23 cellular contexts compared by ENCODE assay signal in genomic region chr2:53989210-53989862, GRCh38.
"Had no signal": no experiment of that assay in that cellular context is flagged by ENCODE, and none has a peak within 500 bp of the region (broad histone marks: within the 10 kb centered on the region; RNA-seq: fewer than 3 reads in every experiment).

No MANE protein-coding gene starts in this region.

- ATAC-seq: activated CD8-positive, alpha-beta T cell treated with anti-CD3 and anti-CD28 coated beads for 36 hours; activated naive CD8-positive, alpha-beta T cell treated with anti-CD3 and anti-CD28 coated beads, Interleukin-2, amount 50 U/mL, for 24 hours; activated T-cell treated with anti-CD3 and anti-CD28 coated beads, Interleukin-2, amount 50 U/mL, for 4 hours; activated T-helper 17 cell treated with anti-CD3 and anti-CD28 coated beads, Interleukin-2, amount 50 U/mL, for 72 hours; left lung; natural killer cell treated with Interleukin-12 subunit alpha and Interleukin-12 subunit beta and Interleukin-15 and Interleukin-18, amount 100 ng/mL, for 72 hours; sciatic nerve; stimulated activated naive CD8-positive, alpha-beta T cell treated with anti-CD3 and anti-CD28 coated beads, Interleukin-15, Interleukin-2, amounts not matched to agents 100 U/mL and 50 U/mL, for 24 hours; WTC11 had no signal

- H3K4me3 ChIP-seq: left lung, lung, skin epidermis, testis, transverse colon had no signal

- H3K27me3 ChIP-seq: left lung, testis, transverse colon had no signal

- H3K9me3 ChIP-seq: left lung, testis, transverse colon had no signal

- FAIRE-seq: colon, frontal cortex had no signal

- H3K36me3 ChIP-seq: left lung, transverse colon had no signal

- H3K27ac ChIP-seq: left lung, skin epidermis, testis, transverse colon had no signal

- DNase-seq: activated CD4-positive, alpha-beta T cell treated with anti-CD3 and anti-CD28 coated beads for 1 hour; activated CD4-positive, alpha-beta T cell treated with anti-CD3 and anti-CD28 coated beads, Interleukin-2, amount 10 ng/mL, durations not matched to agents 7 days and 5 days; activated CD8-positive, alpha-beta T cell treated with anti-CD3 and anti-CD28 coated beads for 36 hours; activated naive CD8-positive, alpha-beta T cell treated with anti-CD3 and anti-CD28 coated beads, Interleukin-2, amount 50 U/mL, for 24 hours; activated T-cell treated with anti-CD3 and anti-CD28 coated beads, Interleukin-2, amount 50 U/mL, for 4 hours; dermis blood vessel endothelial cell; effector CD4-positive, alpha-beta T cell; hippocampal formation; left lung; mesendoderm; stimulated activated CD4-positive, alpha-beta T cell treated with anti-CD3 and anti-CD28 coated beads, Interleukin-12 subunit alpha, Interleukin-12 subunit beta, amount 100 ng/mL, for 4 hours; stimulated activated CD4-positive, alpha-beta T cell treated with anti-CD3 and anti-CD28 coated beads, Interleukin-4, amount 100 ng/mL, for 1 hour; stimulated activated naive CD8-positive, alpha-beta T cell treated with anti-CD3 and anti-CD28 coated beads, Interleukin-15, Interleukin-2, amounts not matched to agents 100 U/mL and 50 U/mL, for 24 hours; testis; transverse colon had no signal
